In the genomic region with DNA sequence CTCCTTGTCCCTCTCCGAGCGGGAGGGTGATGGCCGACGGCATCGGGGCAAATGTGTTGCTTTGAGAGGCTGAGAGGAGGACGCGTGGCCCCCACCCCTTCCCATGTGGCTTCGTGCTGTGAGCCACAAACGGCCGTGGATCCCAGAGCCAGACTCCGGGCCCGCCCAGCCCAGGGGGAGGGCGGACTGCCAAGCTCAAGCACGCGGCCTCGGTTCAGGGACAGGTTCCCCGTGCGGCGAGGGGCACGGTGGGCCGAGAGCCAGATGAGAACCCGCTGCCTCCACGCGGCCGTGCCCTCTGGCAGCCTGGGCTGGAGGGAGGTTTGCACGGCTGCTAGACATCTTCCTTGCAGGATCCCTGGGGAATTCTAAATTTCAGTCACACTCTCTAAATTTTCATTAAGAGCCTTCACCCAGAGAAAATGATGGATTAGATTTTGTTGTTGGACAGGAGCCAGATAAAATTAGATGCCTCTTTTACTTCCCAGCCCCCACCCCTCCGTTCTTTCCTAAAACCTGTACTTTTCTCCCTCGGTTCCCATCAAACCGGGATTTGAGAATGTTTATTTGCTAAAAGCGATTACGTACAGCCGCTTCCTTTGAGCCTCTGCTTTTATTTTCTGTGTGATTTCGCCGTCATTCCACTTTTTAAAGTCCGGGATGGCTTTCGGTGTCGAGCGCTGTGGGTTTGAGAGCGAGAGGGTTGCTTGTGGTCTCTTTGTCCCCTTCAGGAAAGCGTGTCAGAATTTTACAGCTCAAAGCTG, we compare ENCODE assay signal across 17 cellular contexts. TPM values are rescaled to one million over a fixed set of nuclear protein-coding genes. Genes with fewer than 3 reads are reported as not detected.
DNase-seq lines count a peak whose midpoint lies in the region; ATAC-seq, FAIRE-seq and TF ChIP-seq lines count a peak whose summit lies in the region.
"Had no signal": no experiment of that assay in that cellular context is flagged by ENCODE, and none has a peak within 500 bp of the region (broad histone marks: within the 10 kb centered on the region; RNA-seq: fewer than 3 reads in every experiment).

No MANE protein-coding gene starts in this region.

- peaks cover 8% of the 10 kb centered on the region for H3K27me3 Mint-ChIP-seq in nephron progenitor cell (ENCODE audit: low read depth, poor library complexity)

- CTCF ChIA-PET in H1 (lab: Charles Lee; ENCODE audit: partially characterized antibody), result no interaction called here

- H3K9me3 Mint-ChIP-seq in nephron progenitor cell, result peaks cover 8% of the 10 kb centered on the region

- no peak for ATAC-seq in HG03342 (IDR thresholded peaks at IDR 0.05; ENCODE audit: unreplicated experiment)
- no peak for ATAC-seq in GM18520 (IDR thresholded peaks at IDR 0.05; ENCODE audit: unreplicated experiment)
- ATAC-seq: gastroesophageal sphincter had no signal

- no peak overlapping the region for H2BK120ac ChIP-seq in H1 (replicated peaks; ENCODE audit: low read depth, low read length)

- no peak overlapping the region for H3K23ac ChIP-seq in H1 (ENCODE audit: insufficient read length)

- H3K36me3 Mint-ChIP-seq in nephron progenitor cell (ENCODE audit: low read depth), result no peaks in the 10 kb centered on the region

- H3K4ac ChIP-seq in H1 (replicated peaks; ENCODE audit: insufficient read length, low read depth, low read length), result no peak overlapping the region

- H3K4me1 ChIP-seq in H1 (replicated peaks in 1 of 4; ENCODE audit: control insufficient read depth in 3 of 4, insufficient read depth in 4 of 4, low read length in 3 of 4), result peaks cover 0 to 14% (median 0%) of the 10 kb centered on the region in 4 experiments; a peak in 2 of 7 replicates
- H3K4me1 ChIP-seq in breast epithelium, result peaks cover 4 to 7% of the 10 kb centered on the region in 2 donors
- H3K4me1 ChIP-seq: right atrium auricular region, upper lobe of right lung had no signal

- TF ChIP-seq POLR2A in H1 (IDR thresholded peaks at IDR 0.05; ENCODE audit: control extremely low read depth in 1 of 2, low read depth in 2 of 2, low read length in 2 of 2), result no peak
- TF ChIP-seq POLR2A in breast epithelium (IDR thresholded peaks at IDR 0.05), result no peak

- H3K36me3 ChIP-seq in MG63 (no peaks in the 10 kb centered on the region), H1 (ENCODE audit: control insufficient read depth in 2 of 4, insufficient read depth in 4 of 4, low read length in 3 of 4) (no peaks in the 10 kb centered on the region), breast epithelium (no peaks in the 10 kb centered on the region)
- H3K36me3 ChIP-seq: gastroesophageal sphincter, right atrium auricular region, upper lobe of right lung had no signal

- no peak overlapping the region for H3K4me2 ChIP-seq in H1 (ENCODE audit: insufficient read depth in 1 of 2, low read depth in 2 of 2, low read length in 2 of 2)

- no peak overlapping the region for H3K4me3 ChIP-seq in MG63
- H3K4me3 ChIP-seq in H1 (ENCODE audit: extremely low read depth in 1 of 4, insufficient read depth in 2 of 4, low read depth in 3 of 4, low read length in 4 of 4), result no peak overlapping the region
- H3K4me3 ChIP-seq in breast epithelium, result peak overlapping the region in 1 of 3 donors; percentile 43
- H3K4me3 ChIP-seq: lung, right atrium auricular region, upper lobe of right lung had no signal

- POLR2A ChIA-PET in H1 (lab: Charles Lee; ENCODE audit: partially characterized antibody), result no interaction called here

- no peak overlapping the region for H4K5ac ChIP-seq in H1 (ENCODE audit: insufficient read length, low read depth, low read length)

- H4K20me1 ChIP-seq in H1 (replicated peaks in 1 of 2; ENCODE audit: control insufficient read depth in 1 of 2, insufficient read depth in 2 of 2, low read length in 2 of 2), result peaks cover 0 to 3% of the 10 kb centered on the region in 2 experiments

- no peaks in the 10 kb centered on the region for H3K79me1 ChIP-seq in H1 (ENCODE audit: low read depth, low read length)

- H3K9me3 ChIP-seq in MG63 (no peaks in the 10 kb centered on the region), H1 (ENCODE audit: insufficient read depth in 2 of 2, low read depth in 1 of 2, low read length in 1 of 2) (peaks cover 0 to 29% of the 10 kb centered on the region in 2 experiments; a peak in 1 of 4 replicates), breast epithelium (no peaks in the 10 kb centered on the region)
- H3K9me3 ChIP-seq: gastroesophageal sphincter, right atrium auricular region, upper lobe of right lung had no signal

- H3K27ac Mint-ChIP-seq in nephron progenitor cell, result peak overlapping the region; percentile 91

- no peak overlapping the region for H2BK20ac ChIP-seq in H1 (ENCODE audit: low read length)

- no peak overlapping the region for H2AFZ ChIP-seq in H1 (ENCODE audit: low read length)

- no peak overlapping the region for H3K4me3 Mint-ChIP-seq in nephron progenitor cell

- H3K18ac ChIP-seq in H1 (ENCODE audit: extremely low read depth, low read length), result no peak overlapping the region

- no peak overlapping the region for H3K27ac ChIP-seq in H1 (ENCODE audit: low read depth, low read length)
- no peak overlapping the region for H3K27ac ChIP-seq in breast epithelium
- H3K27ac ChIP-seq: gastroesophageal sphincter, right atrium auricular region, upper lobe of right lung had no signal

- peaks cover 26% of the 10 kb centered on the region for H3K4me1 Mint-ChIP-seq in nephron progenitor cell

- TF ChIP-seq EP300 in H1 (IDR thresholded peaks at IDR 0.05; ENCODE audit: borderline replicate concordance in 1 of 2, low read depth in 2 of 2, low read length in 2 of 2), result no peak

- H3K27me3 ChIP-seq in MG63 (peaks cover 9% of the 10 kb centered on the region), H1 (replicated peaks in 1 of 4; ENCODE audit: control insufficient read depth in 3 of 4, extremely low read depth in 1 of 4, insufficient read depth in 3 of 4, low read length in 3 of 4) (no peaks in the 10 kb centered on the region), breast epithelium (peaks cover 0 to 49% of the 10 kb centered on the region in 2 donors)
- H3K27me3 ChIP-seq: right atrium auricular region, upper lobe of right lung had no signal

- H3K14ac ChIP-seq in H1 (ENCODE audit: insufficient read length), result no peak overlapping the region

- no peak overlapping the region for H2BK5ac ChIP-seq in H1 (ENCODE audit: low read depth, low read length)

- DNase-seq in AG20443 (ENCODE audit: low spot score) (peak; percentile 82), MG63 (peak; percentile 18), H1 (ENCODE audit: low read depth in 1 of 2, low spot score in 2 of 2) (no peak), nephron progenitor cell (no peak), breast epithelium (ENCODE audit: low spot score in 2 of 2) (no peak)
- DNase-seq in activated CD4-positive, alpha-beta T cell treated with anti-CD3 and anti-CD28 coated beads, Interleukin-2, amount 50 U/mL, for 4 hours, result no peak
- DNase-seq: activated effector memory CD4-positive, alpha-beta T cell treated with anti-CD3 and anti-CD28 coated beads, Interleukin-2, amount 50 U/mL, for 16 hours; COR-L47; NCI-H446; SHP77; upper lobe of right lung had no signal

- FAIRE-seq in H1 (lab: Jason Lieb, UNC), result no peak
- FAIRE-seq: colon had no signal

- no peaks in the 10 kb centered on the region for H3K23me2 ChIP-seq in H1 (ENCODE audit: low read depth, low read length)

- TF ChIP-seq RAD21 in H1 (IDR thresholded peaks at IDR 0.05 in 1 of 2, conservative IDR thresholded peaks at IDR 0.05 in 1 of 2; ENCODE audit: low read depth in 2 of 2, low read length in 2 of 2), result no peak

- no peak overlapping the region for H4K91ac ChIP-seq in H1 (replicated peaks; ENCODE audit: insufficient read length, low read length)

- WGBS in H1 (ENCODE audit: extremely low coverage in 1 of 2, insufficient coverage in 1 of 2, insufficient read length in 1 of 2, insufficient replicate concordance in 2 of 2, low coverage in 1 of 2, low lambda C conversion rate in 2 of 2, missing lambda C conversion rate in 1 of 2), 2 experiments, result 95% methylated on average over 23 of the region's 40 CpGs; no CpG with 5 or more reads in 1 of the 2 experiments

- no peak overlapping the region for H3K9ac ChIP-seq in H1 (replicated peaks in 1 of 4; ENCODE audit: extremely low read depth in 1 of 4, low read depth in 3 of 4, low read length in 3 of 4)

- no peak overlapping the region for H2AK5ac ChIP-seq in H1 (ENCODE audit: low read depth, low read length)

- no peak for TF ChIP-seq CTCF in H1 (IDR thresholded peaks at IDR 0.05; ENCODE audit: control extremely low read depth in 1 of 3, insufficient read depth in 1 of 3, low read depth in 1 of 3, low read length in 3 of 3)
- no peak for TF ChIP-seq CTCF in nephron progenitor cell (IDR thresholded peaks at IDR 0.05)
- TF ChIP-seq CTCF in breast epithelium (IDR thresholded peaks at IDR 0.05), result no peak

- no peaks in the 10 kb centered on the region for H3K79me2 ChIP-seq in H1 (ENCODE audit: control insufficient read depth in 1 of 2, insufficient read depth in 2 of 2, low read length in 2 of 2)

- H3K56ac ChIP-seq in H1 (replicated peaks; ENCODE audit: insufficient read length, low read depth, low read length), result no peak overlapping the region

- H2BK12ac ChIP-seq in H1 (ENCODE audit: low read depth, low read length), result no peak overlapping the region

- H2BK15ac ChIP-seq in H1 (ENCODE audit: low read length), result no peak overlapping the region

- peak overlapping the region; percentile 9; the same call in 1 of the 2 replicates for H4K8ac ChIP-seq in H1 (ENCODE audit: extremely low read depth, insufficient read depth, low read length)

- intact Hi-C loops in breast epithelium (cut with DNase I; ENCODE audit: low total_unique reads), result no loop called here

RNA-seq across cellular contexts. Expression of gene GNG13, which starts 24.9 kb away (rescaled TPM):
- total RNA-seq in MG63 (2014; rRNA removed; shearing (Covaris generic); ENCODE audit: low replicate concordance), result not detected in 2 replicates
- total RNA-seq in H1 (2021; fragmentation: NEBNext Ultra II Directional; extraction: Animal tissue kit (Norgen Biotek cat#: 25700)), result not detected in 2 replicates
- not detected in 2 replicates for polyA plus RNA-seq in H1 (2011; rRNA removed)
- not detected for polyA plus RNA-seq in H1 (2011; cell fraction: cytosol; rRNA removed)
- 0.11 TPM for polyA plus RNA-seq in H1 (2011; cell fraction: nucleus; rRNA removed)
- polyA plus RNA-seq in H1 (2012, experiment 1 of 2), result 0.59 to 1.3 TPM (median 0.96 TPM) in 4 replicates
- 0.49 TPM for polyA plus RNA-seq in H1 (2012, experiment 2 of 2)
- 0.34 TPM for polyA plus RNA-seq in H1 (2013, experiment 1 of 2)
- 0.39 TPM for polyA plus RNA-seq in H1 (2013, experiment 2 of 2)
- polyA minus RNA-seq in H1 (2011; rRNA and poly(A)+ RNA removed), result not detected in 2 replicates
- not detected for polyA minus RNA-seq in H1 (2011; cell fraction: cytosol; rRNA and poly(A)+ RNA removed)
- polyA minus RNA-seq in H1 (2011; cell fraction: nucleus; rRNA and poly(A)+ RNA removed), result not detected
- not detected for total RNA-seq in breast epithelium
- total RNA-seq: gastroesophageal sphincter, lung, right atrium auricular region, upper lobe of right lung had no signal
- polyA plus RNA-seq: lung had no signal

RNA-seq across cellular contexts. Expression of gene CHTF18, which starts 37.1 kb away (rescaled TPM):
- total RNA-seq in MG63 (2014; rRNA removed; shearing (Covaris generic); ENCODE audit: low replicate concordance), result 18.9 and 22.6 TPM in 2 replicates
- total RNA-seq in H1 (2021; fragmentation: NEBNext Ultra II Directional; extraction: Animal tissue kit (Norgen Biotek cat#: 25700)), result 98.3 and 104 TPM in 2 replicates
- polyA plus RNA-seq in H1 (2011; rRNA removed), result 75.3 and 156 TPM in 2 replicates
- 87.5 TPM for polyA plus RNA-seq in H1 (2011; cell fraction: cytosol; rRNA removed)
- polyA plus RNA-seq in H1 (2011; cell fraction: nucleus; rRNA removed), result 592 TPM
- polyA plus RNA-seq in H1 (2012, experiment 1 of 2), result 72.1 to 113 TPM (median 103 TPM) in 4 replicates
- 43.8 TPM for polyA plus RNA-seq in H1 (2012, experiment 2 of 2)
- 70.5 TPM for polyA plus RNA-seq in H1 (2013, experiment 1 of 2)
- 59.1 TPM for polyA plus RNA-seq in H1 (2013, experiment 2 of 2)
- polyA minus RNA-seq in H1 (2011; rRNA and poly(A)+ RNA removed), result 18.1 and 20.4 TPM in 2 replicates
- polyA minus RNA-seq in H1 (2011; cell fraction: cytosol; rRNA and poly(A)+ RNA removed), result 26.9 TPM
- 90.8 TPM for polyA minus RNA-seq in H1 (2011; cell fraction: nucleus; rRNA and poly(A)+ RNA removed)
- 10 to 100 TPM; 12.6 to 15.5 (median 13.1) TPM for total RNA-seq in breast epithelium

RNA-seq across cellular contexts. Expression of gene RPUSD1, which starts 37.3 kb away (rescaled TPM):
- 60.9 and 77.3 TPM in 2 replicates for total RNA-seq in MG63 (2014; rRNA removed; shearing (Covaris generic); ENCODE audit: low replicate concordance)
- total RNA-seq in H1 (2021; fragmentation: NEBNext Ultra II Directional; extraction: Animal tissue kit (Norgen Biotek cat#: 25700)), result 32.2 and 32.7 TPM in 2 replicates
- polyA plus RNA-seq in H1 (2011; rRNA removed), result 61.8 and 81.8 TPM in 2 replicates
- polyA plus RNA-seq in H1 (2011; cell fraction: cytosol; rRNA removed), result 45.2 TPM
- polyA plus RNA-seq in H1 (2011; cell fraction: nucleus; rRNA removed), result 71.6 TPM
- 17.8 to 34.1 TPM (median 33.0 TPM) in 4 replicates for polyA plus RNA-seq in H1 (2012, experiment 1 of 2)
- 35.0 TPM for polyA plus RNA-seq in H1 (2012, experiment 2 of 2)
- polyA plus RNA-seq in H1 (2013, experiment 1 of 2), result 24.4 TPM
- 24.6 TPM for polyA plus RNA-seq in H1 (2013, experiment 2 of 2)
- 13.4 and 17.4 TPM in 2 replicates for polyA minus RNA-seq in H1 (2011; rRNA and poly(A)+ RNA removed)
- 23.9 TPM for polyA minus RNA-seq in H1 (2011; cell fraction: cytosol; rRNA and poly(A)+ RNA removed)
- polyA minus RNA-seq in H1 (2011; cell fraction: nucleus; rRNA and poly(A)+ RNA removed), result 42.1 TPM
- 10 to 100 TPM; 13.1 to 18.4 (median 16.1) TPM for total RNA-seq in breast epithelium

Comparison
In these comparisons a context has a peak if more than half of its experiments do, and no peak if none do; other contexts are left out.
1. DNase-seq: peak in AG20443 (single experiment) and MG63 (single experiment); none in H1 (0 of 2), nephron progenitor cell (single experiment), breast epithelium (0 of 2) and activated CD4-positive, alpha-beta T cell treated with anti-CD3 and anti-CD28 coated beads, Interleukin-2, amount 50 U/mL, for 4 hours (0 of 2).